Comparison of ENCODE assay signal across 8 cellular contexts in the genomic region with DNA sequence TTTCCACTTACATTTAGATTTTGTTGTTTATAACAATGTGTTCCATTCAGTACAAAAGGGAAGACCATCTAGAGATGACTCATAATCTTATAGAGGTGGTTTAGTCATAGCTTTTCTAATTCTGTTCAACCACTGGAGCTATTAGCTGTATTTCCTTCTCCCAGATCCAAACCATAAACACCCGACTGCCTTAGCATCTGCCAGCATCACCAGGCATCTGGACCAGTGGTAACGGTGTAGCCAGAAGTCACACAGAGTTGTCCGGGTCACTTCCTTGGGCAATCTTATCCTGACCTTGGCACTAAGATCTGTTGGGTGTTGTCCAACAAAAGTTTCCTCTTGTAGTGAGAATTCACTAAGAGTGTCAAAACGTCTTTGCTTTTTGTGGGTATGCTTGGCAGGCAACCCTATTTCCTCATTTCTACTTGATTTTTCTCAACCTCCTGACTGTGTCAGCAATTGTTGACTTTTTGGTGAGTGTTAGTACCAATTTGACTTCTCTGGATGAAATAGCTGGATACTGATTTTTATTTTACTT.
DNase-seq lines count a peak whose midpoint lies in the region; ATAC-seq and TF ChIP-seq lines count a peak whose summit lies in the region.

No MANE protein-coding gene starts in this region.

- in situ Hi-C loops in mammary epithelial cell (cut with MboI; ENCODE audit: low sequenced_read_pairs in 2 of 2), result no loop called here

- 3% methylated on average over 3 of the region's 4 CpGs for WGBS in mammary epithelial cell (ENCODE audit: low coverage, missing lambda C conversion rate)

- BruUV-seq in mammary epithelial cell (replicated peaks; lab: Mats Ljungman, UMichigan), result no TSS peak

- H2AFZ ChIP-seq in mammary epithelial cell (ENCODE audit: low read depth, low read length), result no peak overlapping the region

- CTCF ChIA-PET in mammary epithelial cell (lab: Charles Lee; ENCODE audit: low non-redundant PET), result no interaction called here

- no peaks in the 10 kb centered on the region for H3K27me3 ChIP-seq in mammary epithelial cell (ENCODE audit: insufficient read depth, low read length)

- no peaks in the 10 kb centered on the region for H4K20me1 ChIP-seq in mammary epithelial cell (ENCODE audit: insufficient read depth, low read length)

- H3K79me2 ChIP-seq in mammary epithelial cell (ENCODE audit: insufficient read depth, low read length), result no peaks in the 10 kb centered on the region

- no peaks in the 10 kb centered on the region for H3K36me3 ChIP-seq in mammary epithelial cell (ENCODE audit: insufficient read depth, low read length)

- intact Hi-C loops in mammary epithelial cell (cut with micrococcal nuclease), result no loop called here

- H3K9me3 ChIP-seq in mammary epithelial cell (replicated peaks; ENCODE audit: insufficient read depth, low read length), result no peaks in the 10 kb centered on the region

- H3K4me3 ChIP-seq in mammary epithelial cell (replicated peaks in 1 of 3; ENCODE audit: insufficient read depth in 1 of 3, low read depth in 2 of 3, low read length in 3 of 3), result no peak overlapping the region

- H3K4me1 ChIP-seq in mammary epithelial cell (ENCODE audit: insufficient read depth, low read length), result no peaks in the 10 kb centered on the region

- ATAC-seq in omental fat pad (ENCODE audit: low FRiP score) (peak; percentile 63), GM19467 (IDR thresholded peaks at IDR 0.05; ENCODE audit: unreplicated experiment) (no peak), HG02938 (IDR thresholded peaks at IDR 0.05; ENCODE audit: unreplicated experiment) (no peak), HG03108 (IDR thresholded peaks at IDR 0.05; ENCODE audit: unreplicated experiment) (no peak)

- DNase-seq in H4 (ENCODE audit: low spot score) (peak; percentile 91), OCI-M1 (lab: John Stamatoyannopoulos, UW) (peak; percentile 57), mammary epithelial cell (peak; percentile 55), omental fat pad (ENCODE audit: low spot score) (no peak), substantia nigra (lab: John Stamatoyannopoulos, UW) (no peak)

- H3K27ac ChIP-seq in mammary epithelial cell (ENCODE audit: insufficient read depth, low read depth, low read length) (no peak overlapping the region), substantia nigra (ENCODE audit: low read depth, low read length, poor library complexity, severe bottlenecking) (no peak overlapping the region)

- dilution Hi-C loops in mammary epithelial cell (cut with HindIII; ENCODE audit: low sequenced_read_pairs), result no loop called here

- H3K4me2 ChIP-seq in mammary epithelial cell (ENCODE audit: insufficient read depth, low read depth, low read length), result no peak overlapping the region

- TF ChIP-seq CTCF in mammary epithelial cell (conservative IDR thresholded peaks at IDR 0.05 in 1 of 2, IDR thresholded peaks at IDR 0.05 in 1 of 2; ENCODE audit: extremely low read depth in 1 of 2, insufficient read depth in 1 of 2, low read depth in 1 of 2, low read length in 2 of 2) (no peak), omental fat pad (IDR thresholded peaks at IDR 0.05) (no peak)

- H3K9ac ChIP-seq in mammary epithelial cell (ENCODE audit: insufficient read depth, low read length), result no peak overlapping the region

Comparison
In these comparisons a context has a peak if more than half of its experiments do, and no peak if none do; other contexts are left out.
1. DNase-seq: peak in H4 (single experiment), OCI-M1 (single experiment) and mammary epithelial cell (single experiment); none in omental fat pad (single experiment) and substantia nigra (0 of 49).